ENCODE assay signal across 20 cellular contexts in the genomic region with DNA sequence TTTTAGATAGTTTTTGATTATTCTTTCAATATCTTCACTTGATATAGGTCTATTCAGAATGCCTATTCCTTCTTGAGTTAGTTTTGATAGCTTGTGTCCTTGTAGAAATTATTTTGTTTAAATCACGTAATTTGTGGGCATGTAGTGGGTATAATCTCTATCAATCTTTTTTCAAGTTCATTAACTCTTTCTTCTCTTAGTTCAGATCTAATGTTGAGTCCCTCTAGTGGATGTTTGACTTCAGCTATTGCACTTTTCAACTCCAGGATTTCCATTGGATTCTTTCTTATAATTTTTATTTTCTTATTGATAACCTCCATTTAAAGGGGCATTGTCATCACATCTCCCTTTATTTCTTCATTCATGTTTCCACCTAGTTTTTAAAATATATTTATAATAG.
"Had no signal": no experiment of that assay in that cellular context is flagged by ENCODE, and none has a peak within 500 bp of the region (broad histone marks: within the 10 kb centered on the region; RNA-seq: fewer than 3 reads in every experiment).

No MANE protein-coding gene starts in this region.

- H3K4me3 Mint-ChIP-seq: naive thymus-derived CD4-positive, alpha-beta T cell; nephron progenitor cell had no signal

- DNase-seq: effector CD4-positive, alpha-beta T cell; gastrocnemius medialis; heart right ventricle; hypothalamus; kidney glomerular epithelial cell; mammary epithelial cell; naive thymus-derived CD4-positive, alpha-beta T cell; nephron progenitor cell; ovary; sigmoid colon; small intestine; stimulated activated CD4-positive, alpha-beta T cell treated with anti-CD3 and anti-CD28 coated beads, Interleukin-12 subunit alpha, Interleukin-12 subunit beta, amount 100 ng/mL, for 4 hours; stimulated activated naive CD4-positive, alpha-beta T cell; stomach; substantia nigra; transverse colon had no signal

- H3K9me3 ChIP-seq: gastrocnemius medialis, neutrophil, ovary, sigmoid colon, stomach, thoracic aorta, transverse colon had no signal

- H3K36me3 Mint-ChIP-seq: naive thymus-derived CD4-positive, alpha-beta T cell had no signal

- H3K27ac Mint-ChIP-seq: naive thymus-derived CD4-positive, alpha-beta T cell; nephron progenitor cell had no signal

- H3K27me3 ChIP-seq: gastrocnemius medialis, heart right ventricle, neutrophil, ovary, right atrium auricular region, sigmoid colon, stomach, transverse colon had no signal

- H3K27ac ChIP-seq: coronary artery, gastrocnemius medialis, heart right ventricle, neutrophil, ovary, right atrium auricular region, sigmoid colon, stomach, thoracic aorta, transverse colon had no signal

- H3K4me1 ChIP-seq: gastrocnemius medialis, heart right ventricle, right atrium auricular region, sigmoid colon, stomach, transverse colon had no signal

- H3K4me1 Mint-ChIP-seq: naive thymus-derived CD4-positive, alpha-beta T cell had no signal

- H3K4me3 ChIP-seq: coronary artery, gastrocnemius medialis, heart right ventricle, ovary, right atrium auricular region, sigmoid colon, stomach, thoracic aorta, transverse colon had no signal

- H3K36me3 ChIP-seq: gastrocnemius medialis, heart right ventricle, neutrophil, ovary, right atrium auricular region, sigmoid colon, stomach, thoracic aorta, transverse colon had no signal

- ATAC-seq: gastrocnemius medialis; heart right ventricle; naive thymus-derived CD4-positive, alpha-beta T cell had no signal
